Comparison of ENCODE assay signal across 23 cellular contexts in genomic region chr9:88809371-88809770, GRCh38.
DNase-seq lines count a peak whose midpoint lies in the region; ATAC-seq and TF ChIP-seq lines count a peak whose summit lies in the region.
"Had no signal": no experiment of that assay in that cellular context is flagged by ENCODE, and none has a peak within 500 bp of the region (broad histone marks: within the 10 kb centered on the region; RNA-seq: fewer than 3 reads in every experiment).

No MANE protein-coding gene starts in this region.

- H3K56ac ChIP-seq in IMR-90 (ENCODE audit: extremely low read depth, insufficient read depth, low read length), result no peak overlapping the region

- H3K27me3 ChIP-seq in IMR-90 (ENCODE audit: control insufficient read depth, insufficient read depth, low read length), result no peaks in the 10 kb centered on the region
- peaks cover 0 to 17% (median 0%) of the 10 kb centered on the region in 7 donors for H3K27me3 ChIP-seq in heart right ventricle
- H3K27me3 ChIP-seq in osteoblast (ENCODE audit: insufficient read depth, low read length), result no peaks in the 10 kb centered on the region
- no peaks in the 10 kb centered on the region for H3K27me3 ChIP-seq in esophagus muscularis mucosa
- H3K27me3 ChIP-seq in prostate gland (replicated peaks; ENCODE audit: insufficient read depth), result no peaks in the 10 kb centered on the region
- H3K27me3 ChIP-seq: brain microvascular endothelial cell, gastrocnemius medialis, right lobe of liver, upper lobe of right lung had no signal

- peak overlapping the region; percentile 47; the same call in 1 of the 2 replicates for H3K23ac ChIP-seq in IMR-90 (ENCODE audit: low read depth, low read length)

- TF ChIP-seq CTCF in IMR-90 (conservative IDR thresholded peaks at IDR 0.05; ENCODE audit: low read depth, low read length) (no peak), choroid plexus epithelial cell (conservative IDR thresholded peaks at IDR 0.05; ENCODE audit: low read depth, low read length) (no peak), heart right ventricle (IDR thresholded peaks at IDR 0.05) (no peak), osteoblast (IDR thresholded peaks at IDR 0.05; ENCODE audit: extremely low read depth, low read depth, low read length) (no peak), esophagus muscularis mucosa (IDR thresholded peaks at IDR 0.05) (no peak), prostate gland (IDR thresholded peaks at IDR 0.05) (no peak)

- peak overlapping the region in 1 of 2 experiments; percentile 34; a peak in 1 of 4 replicates for H4K8ac ChIP-seq in IMR-90 (ENCODE audit: low read depth in 2 of 2, low read length in 2 of 2)

- ATAC-seq in IMR-90 (ENCODE audit: low read depth) (peak; percentile 74), heart right ventricle (peak in 5 of 8 donors; percentile 22 to 63 (median 56))
- ATAC-seq: activated naive CD8-positive, alpha-beta T cell treated with anti-CD3 and anti-CD28 coated beads, Interleukin-2, amount 50 U/mL, for 24 hours; gastrocnemius medialis; naive thymus-derived CD4-positive, alpha-beta T cell; right lobe of liver; upper lobe of right lung had no signal

- no peak overlapping the region for H3K4me3 ChIP-seq in IMR-90 (ENCODE audit: insufficient read depth, low read depth, low read length)
- no peak overlapping the region for H3K4me3 ChIP-seq in choroid plexus epithelial cell (ENCODE audit: low read depth, low read length)
- no peak overlapping the region for H3K4me3 ChIP-seq in heart right ventricle
- H3K4me3 ChIP-seq in osteoblast (ENCODE audit: insufficient read depth, low read length), result no peak overlapping the region
- no peak overlapping the region for H3K4me3 ChIP-seq in esophagus muscularis mucosa
- no peak overlapping the region for H3K4me3 ChIP-seq in prostate gland
- H3K4me3 ChIP-seq: gastrocnemius medialis, HAP-1, right lobe of liver, upper lobe of right lung had no signal

- no peak overlapping the region for H4K91ac ChIP-seq in IMR-90 (ENCODE audit: insufficient read depth, low read depth, low read length)

- H2BK20ac ChIP-seq in IMR-90 (ENCODE audit: low read depth, low read length), result peak overlapping the region; percentile 50; the same call in 1 of the 2 replicates

- H3K4me2 ChIP-seq in IMR-90 (ENCODE audit: low read depth, low read length), result no peak overlapping the region
- H3K4me2 ChIP-seq in osteoblast (ENCODE audit: insufficient read depth, low read length), result no peak overlapping the region

- no peaks in the 10 kb centered on the region for H3K9me1 ChIP-seq in IMR-90 (ENCODE audit: insufficient read depth, low read length)

- 60% methylated on average over 1 of the region's 4 CpGs; no CpG with 5 or more reads in 1 of the 2 experiments for WGBS in IMR-90 (ENCODE audit: extremely low coverage in 2 of 2, insufficient read length in 1 of 2), 2 experiments
- WGBS in heart right ventricle, 2 donors, result 46 to 68% methylated on average over 4 of the region's 4 CpGs
- WGBS in esophagus muscularis mucosa, result 81% methylated on average over 4 of the region's 4 CpGs
- 75% methylated on average over 4 of the region's 4 CpGs for WGBS in prostate gland

- H3K79me1 ChIP-seq in IMR-90 (ENCODE audit: low read depth in 1 of 2, low read length in 2 of 2), result no peaks in the 10 kb centered on the region

- H2BK15ac ChIP-seq in IMR-90 (ENCODE audit: low read depth, low read length), result no peak overlapping the region

- H2BK120ac ChIP-seq in IMR-90 (ENCODE audit: low read depth, low read length), result peak overlapping the region; percentile 33

- H3K36me3 ChIP-seq in IMR-90 (ENCODE audit: control insufficient read depth, insufficient read depth, low read length), result no peaks in the 10 kb centered on the region
- H3K36me3 ChIP-seq in heart right ventricle, result no peaks in the 10 kb centered on the region
- H3K36me3 ChIP-seq in osteoblast (ENCODE audit: insufficient read depth, low read length), result no peaks in the 10 kb centered on the region
- H3K36me3 ChIP-seq in esophagus muscularis mucosa, result no peaks in the 10 kb centered on the region
- no peaks in the 10 kb centered on the region for H3K36me3 ChIP-seq in prostate gland
- H3K36me3 ChIP-seq: brain microvascular endothelial cell, gastrocnemius medialis, HAP-1, right lobe of liver, upper lobe of right lung had no signal

- peak overlapping the region; percentile 18; the same call in 1 of the 2 replicates for H4K5ac ChIP-seq in IMR-90 (ENCODE audit: low read depth, low read length)

- TF ChIP-seq EP300 in esophagus muscularis mucosa (IDR thresholded peaks at IDR 0.05), result no peak

- H3K14ac ChIP-seq in IMR-90 (replicated peaks; ENCODE audit: low read depth, low read length), result peak overlapping the region; percentile 52; the same call in 1 of the 2 replicates

- H2AFZ ChIP-seq in IMR-90 (replicated peaks; ENCODE audit: low read length, poor library complexity) (peak overlapping the region; percentile 35), osteoblast (ENCODE audit: low read length) (peak overlapping the region; percentile 72)

- CTCF ChIA-PET in IMR-90 (lab: Yijun Ruan, JAX), result interaction anchor here (0.5 kb wide), 1 partner anchor 215 kb away, joined by 3 read pairs; no protein-coding TSS in a partner anchor

- DNase-seq in IMR-90 (peak; percentile 24), choroid plexus epithelial cell (ENCODE audit: low read depth) (peak; percentile 43), heart right ventricle (no peak), osteoblast (ENCODE audit: insufficient read length, low spot score, missing footprints) (no peak), esophagus muscularis mucosa (ENCODE audit: extremely low spot score) (no peak), prostate gland (ENCODE audit: low spot score) (no peak), COLO668 (lab: John Stamatoyannopoulos, UW; ENCODE audit: unreplicated experiment) (no peak)
- DNase-seq: activated CD4-positive, alpha-beta memory T cell treated with anti-CD3 and anti-CD28 coated beads for 36 hours; activated CD4-positive, CD25-positive, alpha-beta regulatory T cell; activated gamma-delta T cell; activated naive CD8-positive, alpha-beta T cell treated with anti-CD3 and anti-CD28 coated beads, Interleukin-2, amount 50 U/mL, for 24 hours; brain microvascular endothelial cell; cortex of kidney; gastrocnemius medialis; kidney glomerular epithelial cell; mesendoderm; naive thymus-derived CD4-positive, alpha-beta T cell; NCI-H1417 treated with DMSO at 0.1 percent for 48 hours; NCI-H510A; right lobe of liver; upper lobe of right lung had no signal

- H3K4me1 ChIP-seq in IMR-90 (ENCODE audit: control insufficient read depth, insufficient read depth, low read length), result peaks cover 14% of the 10 kb centered on the region
- peaks cover 0 to 23% (median 6%) of the 10 kb centered on the region in 9 donors for H3K4me1 ChIP-seq in heart right ventricle
- peaks cover 11% of the 10 kb centered on the region for H3K4me1 ChIP-seq in osteoblast (ENCODE audit: insufficient read depth, low read length)
- peaks cover 11 to 14% (median 13%) of the 10 kb centered on the region in 4 donors for H3K4me1 ChIP-seq in esophagus muscularis mucosa
- H3K4me1 ChIP-seq in prostate gland (replicated peaks), result no peaks in the 10 kb centered on the region
- H3K4me1 ChIP-seq: gastrocnemius medialis, HAP-1, right lobe of liver, upper lobe of right lung had no signal

- peak overlapping the region; percentile 1 for H3K18ac ChIP-seq in IMR-90 (ENCODE audit: low read depth, low read length)

- TF ChIP-seq RAD21 in IMR-90 (IDR thresholded peaks at IDR 0.05; ENCODE audit: low read length), result no peak

- H4K20me1 ChIP-seq in IMR-90 (ENCODE audit: insufficient read depth, low read length) (no peaks in the 10 kb centered on the region), osteoblast (ENCODE audit: insufficient read depth, low read length) (no peaks in the 10 kb centered on the region)

- H3K9ac ChIP-seq in IMR-90 (ENCODE audit: low read depth, low read length), result no peak overlapping the region

- peak overlapping the region; percentile 59 for H3K4ac ChIP-seq in IMR-90 (ENCODE audit: low read depth, low read length)

- no peak overlapping the region for H2AK9ac ChIP-seq in IMR-90 (replicated peaks; ENCODE audit: low read depth, low read length, poor library complexity)

- intact Hi-C loops in IMR-90 (cut with micrococcal nuclease) (no loop called here), heart right ventricle (cut with DNase I) (loop anchor here in 2 of 10 donors (5.0 to 10.0 kb wide), 2 partner anchors 63 to 145 kb away; no protein-coding TSS in a partner anchor), esophagus muscularis mucosa (cut with DNase I) (no loop called here), prostate gland (cut with DNase I) (no loop called here)

- dilution Hi-C loops in IMR-90 (cut with HindIII; ENCODE audit: low sequenced_read_pairs, unreplicated experiment), result no loop called here

- H2AK5ac ChIP-seq in IMR-90 (ENCODE audit: low read depth, low read length), result peak overlapping the region; percentile 15; the same call in 1 of the 2 replicates

- TF ChIP-seq POLR2A in IMR-90 (IDR thresholded peaks at IDR 0.05; ENCODE audit: low read depth, low read length) (no peak), esophagus muscularis mucosa (IDR thresholded peaks at IDR 0.05; ENCODE audit: low read depth) (no peak), prostate gland (IDR thresholded peaks at IDR 0.05) (no peak)

- H3K9me3 ChIP-seq in IMR-90 (ENCODE audit: control insufficient read depth, insufficient read depth, low read length) (no peaks in the 10 kb centered on the region), heart right ventricle (no peaks in the 10 kb centered on the region), osteoblast (ENCODE audit: low read depth, low read length) (no peaks in the 10 kb centered on the region), esophagus muscularis mucosa (no peaks in the 10 kb centered on the region), prostate gland (no peaks in the 10 kb centered on the region)
- H3K9me3 ChIP-seq: gastrocnemius medialis, HAP-1, right lobe of liver, upper lobe of right lung had no signal

- H3K27ac ChIP-seq in IMR-90 (ENCODE audit: insufficient read depth, low read length) (peak overlapping the region; percentile 72; the same call in 1 of the 2 replicates), heart right ventricle (no peak overlapping the region), osteoblast (ENCODE audit: low read depth, low read length) (no peak overlapping the region), esophagus muscularis mucosa (replicated peaks in 1 of 4) (no peak overlapping the region), prostate gland (peak overlapping the region in 1 of 2 donors; percentile 21)
- H3K27ac ChIP-seq: brain microvascular endothelial cell, gastrocnemius medialis, HL-60, right lobe of liver, upper lobe of right lung had no signal

- BruUV-seq in IMR-90 (replicated peaks; lab: Mats Ljungman, UMichigan), result no TSS peak

- POLR2A ChIA-PET in IMR-90 (lab: Charles Lee; ENCODE audit: unreplicated experiment), result no interaction called here

- no peak overlapping the region for H2BK5ac ChIP-seq in IMR-90 (ENCODE audit: low read depth, low read length, poor library complexity, severe bottlenecking)

- in situ Hi-C loops in IMR-90 (cut with MboI; ENCODE audit: low sequenced_read_pairs), result no loop called here

- no peaks in the 10 kb centered on the region for H3K79me2 ChIP-seq in osteoblast (ENCODE audit: insufficient read depth, low read length)

TF ChIP-seq in IMR-90, 13 proteins besides CTCF, POLR2A, EP300 and RAD21:
- TF ChIP-seq CEBPB (IDR thresholded peaks at IDR 0.05; ENCODE audit: low read depth, low read length) (peak; percentile 4; the same call in 1 of the 2 replicates), CHD1 (IDR thresholded peaks at IDR 0.05; ENCODE audit: low read depth, low read length) (no peak)
TF ChIP-seq in IMR-90: peak in this region for 1.

Comparison
In these comparisons a context has a peak if more than half of its experiments do, and no peak if none do; other contexts are left out.
1. DNase-seq: peak in IMR-90 (single experiment) and choroid plexus epithelial cell (single experiment); none in heart right ventricle (0 of 2), osteoblast (single experiment), esophagus muscularis mucosa (single experiment), prostate gland (single experiment) and COLO668 (single experiment).